In the genomic region with DNA sequence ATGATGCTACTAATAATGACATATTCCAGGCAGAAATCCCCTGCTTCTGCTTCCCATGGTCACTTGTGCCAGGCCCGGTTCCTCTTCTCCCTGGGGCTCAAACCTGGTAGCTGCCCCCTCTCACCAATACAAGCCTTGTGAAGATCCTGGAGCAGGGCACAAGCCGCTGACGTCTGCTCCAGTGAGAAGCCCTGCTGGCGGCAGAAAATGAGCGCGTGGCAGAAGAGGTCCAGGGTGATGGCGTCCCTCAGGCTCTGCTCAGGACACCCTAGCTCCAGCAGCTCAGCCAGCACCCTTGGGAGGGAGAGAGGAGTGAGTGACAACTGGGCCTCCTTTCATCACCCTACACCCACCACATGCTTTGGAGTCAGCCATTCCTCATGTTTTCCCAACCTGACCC, we compare ENCODE assay signal across 14 cellular contexts. TPM values are rescaled to one million over a fixed set of nuclear protein-coding genes. Genes with fewer than 3 reads are reported as not detected.
DNase-seq lines count a peak whose midpoint lies in the region; ATAC-seq and TF ChIP-seq lines count a peak whose summit lies in the region.
"Had no signal": no experiment of that assay in that cellular context is flagged by ENCODE, and none has a peak within 500 bp of the region (broad histone marks: within the 10 kb centered on the region; RNA-seq: fewer than 3 reads in every experiment).

No MANE protein-coding gene starts in this region.

- H3K4me1 Mint-ChIP-seq in CD14-positive monocyte (peaks cover 49% of the 10 kb centered on the region), GM23338 (peaks cover 16% of the 10 kb centered on the region)
- peaks cover 18% of the 10 kb centered on the region for H3K4me1 Mint-ChIP-seq in activated T-helper 17 cell treated with anti-CD3 and anti-CD28 coated beads, Interleukin-2, amount 50 U/mL, for 72 hours
- H3K4me1 Mint-ChIP-seq in natural killer cell treated with Interleukin-12 subunit alpha and Interleukin-12 subunit beta and Interleukin-15 and Interleukin-18, amount 100 ng/mL, for 72 hours (ENCODE audit: low read depth in 2 of 2) = peaks cover 28 to 29% of the 10 kb centered on the region in 2 donors

- H3K27me3 Mint-ChIP-seq in CD14-positive monocyte (ENCODE audit: low read depth in 3 of 3) (peaks cover 0 to 6% (median 0%) of the 10 kb centered on the region in 3 donors), GM23338 (ENCODE audit: insufficient read depth, low read depth, poor library complexity) (peaks cover 29% of the 10 kb centered on the region)
- no peaks in the 10 kb centered on the region for H3K27me3 Mint-ChIP-seq in activated T-helper 17 cell treated with anti-CD3 and anti-CD28 coated beads, Interleukin-2, amount 50 U/mL, for 72 hours
- H3K27me3 Mint-ChIP-seq in natural killer cell treated with Interleukin-12 subunit alpha and Interleukin-12 subunit beta and Interleukin-15 and Interleukin-18, amount 100 ng/mL, for 72 hours = no peaks in the 10 kb centered on the region
- H3K27me3 Mint-ChIP-seq: IgD-negative memory B cell had no signal

- ATAC-seq in GM23338 (no peak), GM19397 (IDR thresholded peaks at IDR 0.05; ENCODE audit: unreplicated experiment) (no peak), GM21576 (IDR thresholded peaks at IDR 0.05; ENCODE audit: unreplicated experiment) (no peak)
- ATAC-seq in activated T-helper 17 cell treated with anti-CD3 and anti-CD28 coated beads, Interleukin-2, amount 50 U/mL, for 72 hours (replicated peaks) = no peak
- no peak for ATAC-seq in natural killer cell treated with Interleukin-12 subunit alpha and Interleukin-12 subunit beta and Interleukin-15 and Interleukin-18, amount 100 ng/mL, for 72 hours
- ATAC-seq: body of pancreas, gastroesophageal sphincter had no signal

- TF ChIP-seq CTCF in CD14-positive monocyte (IDR thresholded peaks at IDR 0.05) = no peak
- no peak for TF ChIP-seq CTCF in GM23338 (conservative IDR thresholded peaks at IDR 0.05; ENCODE audit: low read depth in 2 of 2)
- no peak for TF ChIP-seq CTCF in coronary artery (IDR thresholded peaks at IDR 0.05)

- peaks cover 25% of the 10 kb centered on the region for H3K36me3 ChIP-seq in GM23338 (ENCODE audit: insufficient read depth)

- no peak overlapping the region for H3K4me2 ChIP-seq in GM23338

- H3K27me3 ChIP-seq in GM23338 (ENCODE audit: insufficient read depth) = no peaks in the 10 kb centered on the region
- H3K27me3 ChIP-seq: body of pancreas, gastroesophageal sphincter, suprapubic skin had no signal

- intact Hi-C loops in CD14-positive monocyte (cut with micrococcal nuclease) = loop anchor here in 1 of 2 donors (5.0 to 10.0 kb wide), 3 partner anchors 47 to 165 kb away; a partner anchor contains a TSS

- H3K4me3 Mint-ChIP-seq in CD14-positive monocyte (no peak overlapping the region), GM23338 (peak overlapping the region; percentile 95)
- peak overlapping the region; percentile 92 for H3K4me3 Mint-ChIP-seq in activated T-helper 17 cell treated with anti-CD3 and anti-CD28 coated beads, Interleukin-2, amount 50 U/mL, for 72 hours
- H3K4me3 Mint-ChIP-seq in natural killer cell treated with Interleukin-12 subunit alpha and Interleukin-12 subunit beta and Interleukin-15 and Interleukin-18, amount 100 ng/mL, for 72 hours = peak overlapping the region; percentile 94

- peaks cover 20% of the 10 kb centered on the region for H4K20me1 ChIP-seq in GM23338 (replicated peaks; ENCODE audit: insufficient read depth)

- H3K27ac ChIP-seq in GM23338 (ENCODE audit: low read depth) = no peak overlapping the region
- H3K27ac ChIP-seq in coronary artery = no peak overlapping the region
- H3K27ac ChIP-seq: suprapubic skin had no signal

- H3K9me3 Mint-ChIP-seq in CD14-positive monocyte (no peaks in the 10 kb centered on the region), GM23338 (no peaks in the 10 kb centered on the region; the same call in 2 of the 3 replicates)
- no peaks in the 10 kb centered on the region for H3K9me3 Mint-ChIP-seq in activated T-helper 17 cell treated with anti-CD3 and anti-CD28 coated beads, Interleukin-2, amount 50 U/mL, for 72 hours
- no peaks in the 10 kb centered on the region for H3K9me3 Mint-ChIP-seq in natural killer cell treated with Interleukin-12 subunit alpha and Interleukin-12 subunit beta and Interleukin-15 and Interleukin-18, amount 100 ng/mL, for 72 hours
- H3K9me3 Mint-ChIP-seq: IgD-negative memory B cell had no signal

- H3K36me3 Mint-ChIP-seq in CD14-positive monocyte (peaks cover 44 to 63% of the 10 kb centered on the region in 2 donors), GM23338 (ENCODE audit: low read depth) (peaks cover 41% of the 10 kb centered on the region)
- peaks cover 52% of the 10 kb centered on the region for H3K36me3 Mint-ChIP-seq in activated T-helper 17 cell treated with anti-CD3 and anti-CD28 coated beads, Interleukin-2, amount 50 U/mL, for 72 hours (ENCODE audit: low read depth)
- H3K36me3 Mint-ChIP-seq in natural killer cell treated with Interleukin-12 subunit alpha and Interleukin-12 subunit beta and Interleukin-15 and Interleukin-18, amount 100 ng/mL, for 72 hours = peaks cover 6% of the 10 kb centered on the region
- H3K36me3 Mint-ChIP-seq: IgD-negative memory B cell had no signal

- H3K79me2 ChIP-seq in GM23338 (replicated peaks; ENCODE audit: insufficient read depth) = peaks cover 24% of the 10 kb centered on the region

- 0 out of 2 replicates have a peak, but pooled peaks cover 7% of the 10 kb centered on the region for H3F3A ChIP-seq in GM23338 (replicated peaks; ENCODE audit: low read depth)

- DNase-seq in CD14-positive monocyte (ENCODE audit: low spot score) (no peak), GM23338 (ENCODE audit: low spot score) (no peak), SKM-1 (lab: John Stamatoyannopoulos, UW; ENCODE audit: unreplicated experiment) (no peak), coronary artery (ENCODE audit: low spot score) (no peak)
- peak; percentile 44 for DNase-seq in natural killer cell treated with Interleukin-12 subunit alpha and Interleukin-12 subunit beta and Interleukin-15 and Interleukin-18, amount 100 ng/mL, for 72 hours (ENCODE audit: low spot score)
- DNase-seq: activated T-cell treated with anti-CD3 and anti-CD28 coated beads for 4 hours, body of pancreas, SIG-M5 had no signal

- H3K9me2 ChIP-seq in GM23338 (ENCODE audit: insufficient read depth) = no peaks in the 10 kb centered on the region

- H3K4me3 ChIP-seq in GM23338 = no peak overlapping the region
- H3K4me3 ChIP-seq in coronary artery = no peak overlapping the region
- H3K4me3 ChIP-seq: body of pancreas had no signal

- H3K27ac Mint-ChIP-seq in CD14-positive monocyte (peak overlapping the region; percentile 57 to 98 (median 91)), GM23338 (no peak overlapping the region)
- peak overlapping the region; percentile 92 for H3K27ac Mint-ChIP-seq in activated T-helper 17 cell treated with anti-CD3 and anti-CD28 coated beads, Interleukin-2, amount 50 U/mL, for 72 hours
- H3K27ac Mint-ChIP-seq in natural killer cell treated with Interleukin-12 subunit alpha and Interleukin-12 subunit beta and Interleukin-15 and Interleukin-18, amount 100 ng/mL, for 72 hours = peak overlapping the region; percentile 71 to 91

- H2AFZ ChIP-seq in GM23338 = no peak overlapping the region

- H3K4me1 ChIP-seq in GM23338 (ENCODE audit: insufficient read depth) = peaks cover 6% of the 10 kb centered on the region; the same call in 1 of the 2 replicates

TF ChIP-seq in GM23338, 12 proteins besides CTCF, POLR2A, EP300 and RAD21 (continues in another document):
- TF ChIP-seq STAT1 (IDR thresholded peaks at IDR 0.05; ENCODE audit: unreplicated experiment) = no peak
- no peak for TF ChIP-seq JUNB (IDR thresholded peaks at IDR 0.05; ENCODE audit: unreplicated experiment)
- TF ChIP-seq EZH2phosphoT487 (IDR thresholded peaks at IDR 0.05; ENCODE audit: unreplicated experiment) = no peak
- no peak for TF ChIP-seq NANOG (IDR thresholded peaks at IDR 0.05; ENCODE audit: borderline replicate concordance)

RNA-seq across cellular contexts. Expression of a gene that starts 1.7 kb away (rescaled TPM):
- polyA plus RNA-seq in CD14-positive monocyte = 1 to 10 TPM; 2.4 to 3.5 TPM
- 2.2 and 2.7 TPM in 2 replicates for total RNA-seq in GM23338 (2014; rRNA removed; shearing (Covaris generic))
- polyA plus RNA-seq in GM23338 (2016; fragmentation: Nextera tagmentation; extraction: Ambion mirVana) = 4.4 and 5.2 TPM in 2 replicates
- total RNA-seq in activated T-helper 17 cell treated with anti-CD3 and anti-CD28 coated beads, Interleukin-2, amount 50 U/mL, for 72 hours = 1 to 10 TPM; 2.9 TPM
- 10 to 100 TPM in 1 of 2 donors, 1 to 10 TPM in 1; 3.4 to 17.0 TPM for total RNA-seq in natural killer cell treated with Interleukin-12 subunit alpha and Interleukin-12 subunit beta and Interleukin-15 and Interleukin-18, amount 100 ng/mL, for 72 hours

RNA-seq across cellular contexts. Expression of a gene that starts 2.0 kb away (rescaled TPM):
- 10 to 100 TPM; 14.8 to 34.9 TPM for polyA plus RNA-seq in CD14-positive monocyte
- 78.5 and 80.2 TPM in 2 replicates for total RNA-seq in GM23338 (2014; rRNA removed; shearing (Covaris generic))
- polyA plus RNA-seq in GM23338 (2016; fragmentation: Nextera tagmentation; extraction: Ambion mirVana) = 32.6 and 36.0 TPM in 2 replicates
- total RNA-seq in activated T-helper 17 cell treated with anti-CD3 and anti-CD28 coated beads, Interleukin-2, amount 50 U/mL, for 72 hours = 10 to 100 TPM; 90.7 to 95.1 TPM
- 100 to 1,000 TPM; 120 to 161 TPM for total RNA-seq in natural killer cell treated with Interleukin-12 subunit alpha and Interleukin-12 subunit beta and Interleukin-15 and Interleukin-18, amount 100 ng/mL, for 72 hours

RNA-seq across cellular contexts. Expression of a gene that starts 11.9 kb away (rescaled TPM):
- polyA plus RNA-seq in CD14-positive monocyte (10 to 100 TPM; 45.4 to 54.2 TPM), GM23338 (2016; fragmentation: Nextera tagmentation; extraction: Ambion mirVana) (26.9 and 28.1 TPM in 2 replicates)
- 27.0 and 31.3 TPM in 2 replicates for total RNA-seq in GM23338 (2014; rRNA removed; shearing (Covaris generic))
- total RNA-seq in activated T-helper 17 cell treated with anti-CD3 and anti-CD28 coated beads, Interleukin-2, amount 50 U/mL, for 72 hours = 10 to 100 TPM; 30.0 to 43.3 TPM
- 10 to 100 TPM; 50.2 to 63.8 TPM for total RNA-seq in natural killer cell treated with Interleukin-12 subunit alpha and Interleukin-12 subunit beta and Interleukin-15 and Interleukin-18, amount 100 ng/mL, for 72 hours

RNA-seq across cellular contexts. Expression of a gene that starts 26.8 kb away (rescaled TPM):
- polyA plus RNA-seq in CD14-positive monocyte (under 1 TPM; 0.27 to 0.73 TPM), GM23338 (2016; fragmentation: Nextera tagmentation; extraction: Ambion mirVana) (3.9 and 4.1 TPM in 2 replicates)
- total RNA-seq in GM23338 (2014; rRNA removed; shearing (Covaris generic)) = 18.5 and 20.3 TPM in 2 replicates
- total RNA-seq in activated T-helper 17 cell treated with anti-CD3 and anti-CD28 coated beads, Interleukin-2, amount 50 U/mL, for 72 hours = under 1 TPM; 0.28 to 0.48 TPM
- 1 to 10 TPM in 1 of 2 donors, under 1 TPM in 1; 0.98 to 3.8 TPM for total RNA-seq in natural killer cell treated with Interleukin-12 subunit alpha and Interleukin-12 subunit beta and Interleukin-15 and Interleukin-18, amount 100 ng/mL, for 72 hours

Comparison
In these comparisons a context has a peak if more than half of its experiments do, and no peak if none do; other contexts are left out.
1. H3K4me3 Mint-ChIP-seq: peak in GM23338 (single experiment), activated T-helper 17 cell treated with anti-CD3 and anti-CD28 coated beads, Interleukin-2, amount 50 U/mL, for 72 hours (single experiment) and natural killer cell treated with Interleukin-12 subunit alpha and Interleukin-12 subunit beta and Interleukin-15 and Interleukin-18, amount 100 ng/mL, for 72 hours (single experiment); none in CD14-positive monocyte (0 of 2).